ENCODE assay signal across 8 cellular contexts in the genomic region with DNA sequence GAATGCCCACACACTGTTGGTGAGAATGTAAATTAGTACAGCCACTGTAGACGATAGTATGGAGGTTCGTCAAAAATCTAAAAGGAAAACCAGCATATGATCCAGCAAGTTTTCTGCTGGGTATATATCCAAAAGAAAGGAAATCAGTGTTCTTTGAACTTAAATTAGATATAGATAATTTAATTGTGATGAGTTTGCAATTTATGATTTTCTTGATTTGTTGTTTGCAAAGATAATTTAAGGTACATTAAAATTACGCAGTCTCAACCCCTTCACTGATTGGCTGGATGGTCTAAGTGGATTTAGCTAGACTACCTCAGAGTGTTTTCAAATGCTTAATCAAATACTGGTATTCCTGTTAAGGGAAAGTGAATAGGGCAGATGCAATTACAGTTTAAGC.
"Had no signal": no experiment of that assay in that cellular context is flagged by ENCODE, and none has a peak within 500 bp of the region (broad histone marks: within the 10 kb centered on the region; RNA-seq: fewer than 3 reads in every experiment).

No MANE protein-coding gene starts in this region.

- H3K4me2 ChIP-seq: GM23338, KMS-11 had no signal

- H3K9ac ChIP-seq: KMS-11 had no signal

- FAIRE-seq: H1, H54, HTR-8/SVneo had no signal

- DNase-seq: H9, HCEC 1CT, KBM-7 had no signal

- H2AFZ ChIP-seq: GM23338 had no signal

- H3K27ac ChIP-seq: KMS-11 had no signal

- ATAC-seq: GM23338 had no signal

- H3K4me3 ChIP-seq: GM23338 had no signal
